In the genomic region with DNA sequence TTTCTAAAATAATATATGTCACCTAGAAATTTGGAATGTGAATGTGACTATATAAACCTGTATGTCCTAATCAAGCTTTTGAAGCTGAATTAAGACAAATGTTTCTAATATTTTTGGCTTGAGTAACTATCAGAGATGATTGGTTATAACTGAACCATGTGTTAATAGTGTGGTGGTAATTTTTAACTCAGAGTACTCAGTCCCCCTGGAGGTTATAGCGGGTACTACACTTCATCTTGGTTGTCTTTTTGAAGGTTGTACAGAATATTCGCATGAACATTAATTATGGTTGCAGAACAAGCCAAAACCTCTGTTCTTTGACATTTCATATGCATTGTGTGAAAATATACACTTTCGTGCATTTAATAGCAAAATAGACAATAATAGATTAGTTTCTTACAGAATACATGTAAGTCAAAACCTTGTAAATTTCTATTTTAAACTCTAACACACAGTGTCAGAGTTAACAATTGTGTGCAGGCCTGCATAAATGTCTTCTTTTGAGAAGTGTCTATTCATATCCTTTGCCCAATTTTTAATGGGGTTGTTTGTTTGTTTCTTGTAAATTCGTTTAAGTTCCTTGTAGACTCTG, we compare ENCODE assay signal across 8 cellular contexts.
DNase-seq lines count a peak whose midpoint lies in the region; ATAC-seq, FAIRE-seq and TF ChIP-seq lines count a peak whose summit lies in the region.

No MANE protein-coding gene starts in this region.

- DNase-seq in NCI-H510A treated with DMSO at 0.1 percent for 48 hours (lab: John Stamatoyannopoulos, UW): peak; percentile 65
- DNase-seq in NCI-H510A (lab: John Stamatoyannopoulos, UW): no peak
- peak; percentile 22 to 38 for DNase-seq in HL-60 (ENCODE audit: low read depth in 1 of 2, low spot score in 1 of 2)
- peak; percentile 71 for DNase-seq in endothelial cell of umbilical vein (ENCODE audit: low read depth, low spot score)
- peak in 6 of 10 donors; percentile 4 to 50 (median 36) for DNase-seq in naive thymus-derived CD8-positive, alpha-beta T cell

- no peak overlapping the region for H3K4me3 Mint-ChIP-seq in naive thymus-derived CD8-positive, alpha-beta T cell

- no peak overlapping the region for H3K27ac ChIP-seq in HL-60 (replicated peaks)
- H3K27ac ChIP-seq in endothelial cell of umbilical vein (ENCODE audit: insufficient read depth, low read depth, low read length): no peak overlapping the region

- POLR2A ChIA-PET in endothelial cell of umbilical vein (lab: Charles Lee): no interaction called here
- POLR2A ChIA-PET in naive thymus-derived CD8-positive, alpha-beta T cell (lab: Charles Lee): no interaction called here

- ATAC-seq in GM19438 (IDR thresholded peaks at IDR 0.05; ENCODE audit: low read depth, unreplicated experiment): peak; percentile 75
- peak; percentile 50 for ATAC-seq in SK-N-SH treated with all-trans-retinoic acid at 6 μM for 48 hours
- peak in 1 of 2 donors; percentile 56 for ATAC-seq in naive thymus-derived CD8-positive, alpha-beta T cell
- ATAC-seq in GM18858 (IDR thresholded peaks at IDR 0.05; ENCODE audit: unreplicated experiment): no peak

- H3K9me3 Mint-ChIP-seq in naive thymus-derived CD8-positive, alpha-beta T cell: no peaks in the 10 kb centered on the region

- no peaks in the 10 kb centered on the region for H3K36me3 Mint-ChIP-seq in naive thymus-derived CD8-positive, alpha-beta T cell

- no peaks in the 10 kb centered on the region for H3K9me3 ChIP-seq in endothelial cell of umbilical vein (replicated peaks; ENCODE audit: control insufficient read depth, insufficient read depth, low read length)

- no peak overlapping the region for H3K27ac Mint-ChIP-seq in naive thymus-derived CD8-positive, alpha-beta T cell

- H3K4me3 ChIP-seq in HL-60 (replicated peaks; ENCODE audit: insufficient read depth, low read length): no peak overlapping the region
- H3K4me3 ChIP-seq in endothelial cell of umbilical vein (replicated peaks in 1 of 3; ENCODE audit: insufficient read depth in 1 of 3, low read depth in 1 of 3, low read length in 3 of 3): no peak overlapping the region

- H3K36me3 ChIP-seq in endothelial cell of umbilical vein (ENCODE audit: control insufficient read depth in 2 of 2, extremely low read depth in 1 of 2, insufficient read depth in 2 of 2, low read length in 2 of 2): no peaks in the 10 kb centered on the region

- H4K20me1 ChIP-seq in endothelial cell of umbilical vein (replicated peaks; ENCODE audit: control insufficient read depth, extremely low read depth, insufficient read depth, low read length): no peaks in the 10 kb centered on the region

- H3K79me2 ChIP-seq in endothelial cell of umbilical vein (ENCODE audit: control insufficient read depth, insufficient read depth, low read length): no peaks in the 10 kb centered on the region

- BruUV-seq in endothelial cell of umbilical vein (replicated peaks; lab: Mats Ljungman, UMichigan): no TSS peak

- no peak overlapping the region for H3K9ac ChIP-seq in endothelial cell of umbilical vein (replicated peaks; ENCODE audit: extremely low read depth, insufficient read depth, low read length)

- no peak overlapping the region for H3K4me2 ChIP-seq in endothelial cell of umbilical vein (ENCODE audit: insufficient read depth, low read length)

- intact Hi-C loops in endothelial cell of umbilical vein (cut with micrococcal nuclease): loop anchor here (1.0 kb wide), 1 partner anchor 168 kb away; the partner anchor contains the start of gene RBM45

- H2AFZ ChIP-seq in endothelial cell of umbilical vein (ENCODE audit: low read depth, low read length): no peak overlapping the region

- dilution Hi-C loops in endothelial cell of umbilical vein (cut with MboI; ENCODE audit: extremely low pct_ligation_motif_present, low sequenced_read_pairs): no loop called here

- no peaks in the 10 kb centered on the region for H3K9me1 ChIP-seq in endothelial cell of umbilical vein (replicated peaks; ENCODE audit: control insufficient read depth, extremely low read depth, insufficient read depth, low read length)

- H3K4me1 Mint-ChIP-seq in naive thymus-derived CD8-positive, alpha-beta T cell: no peaks in the 10 kb centered on the region

- H3K27me3 ChIP-seq in HL-60 (ENCODE audit: insufficient read depth, poor library complexity, severe bottlenecking) (no peaks in the 10 kb centered on the region), endothelial cell of umbilical vein (ENCODE audit: control insufficient read depth in 2 of 2, insufficient read depth in 2 of 2, low read length in 2 of 2) (peaks cover 0 to 4% of the 10 kb centered on the region in 2 experiments)

- peak; percentile 55 for FAIRE-seq in endothelial cell of umbilical vein (lab: Jason Lieb, UNC)

- H3K27me3 Mint-ChIP-seq in naive thymus-derived CD8-positive, alpha-beta T cell: peaks cover 9 to 26% (median 13%) of the 10 kb centered on the region in 5 donors

- CTCF ChIA-PET in endothelial cell of umbilical vein (lab: Charles Lee): interaction anchor here (0.7 to 2.1 kb wide), 7 partner anchors 14 to 168 kb away, joined by 3 to 24 read pairs (median 5); partner anchors contain the start of gene RBM45

- TF ChIP-seq CTCF in HL-60 (IDR thresholded peaks at IDR 0.05; ENCODE audit: insufficient read depth, low read length) (peak; percentile 57), endothelial cell of umbilical vein (IDR thresholded peaks at IDR 0.05; ENCODE audit: extremely low read depth in 1 of 2, insufficient read depth in 1 of 2, low read depth in 1 of 2, low read length in 2 of 2) (peak; percentile 48 to 49)

- TF ChIP-seq POLR2A in endothelial cell of umbilical vein (IDR thresholded peaks at IDR 0.05; ENCODE audit: low read depth, low read length): no peak

- H3K4me1 ChIP-seq in endothelial cell of umbilical vein (ENCODE audit: control insufficient read depth, extremely low read depth, insufficient read depth, low read length): peaks cover 22% of the 10 kb centered on the region

TF ChIP-seq in SK-N-SH treated with all-trans-retinoic acid at 6 μM for 48 hours, 23 proteins besides CTCF, POLR2A, EP300 and RAD21 (continues in another document):
- TF ChIP-seq ZNF8 (CRISPR knock-in tag; IDR thresholded peaks at IDR 0.05): no peak
- TF ChIP-seq, protein P1, sequence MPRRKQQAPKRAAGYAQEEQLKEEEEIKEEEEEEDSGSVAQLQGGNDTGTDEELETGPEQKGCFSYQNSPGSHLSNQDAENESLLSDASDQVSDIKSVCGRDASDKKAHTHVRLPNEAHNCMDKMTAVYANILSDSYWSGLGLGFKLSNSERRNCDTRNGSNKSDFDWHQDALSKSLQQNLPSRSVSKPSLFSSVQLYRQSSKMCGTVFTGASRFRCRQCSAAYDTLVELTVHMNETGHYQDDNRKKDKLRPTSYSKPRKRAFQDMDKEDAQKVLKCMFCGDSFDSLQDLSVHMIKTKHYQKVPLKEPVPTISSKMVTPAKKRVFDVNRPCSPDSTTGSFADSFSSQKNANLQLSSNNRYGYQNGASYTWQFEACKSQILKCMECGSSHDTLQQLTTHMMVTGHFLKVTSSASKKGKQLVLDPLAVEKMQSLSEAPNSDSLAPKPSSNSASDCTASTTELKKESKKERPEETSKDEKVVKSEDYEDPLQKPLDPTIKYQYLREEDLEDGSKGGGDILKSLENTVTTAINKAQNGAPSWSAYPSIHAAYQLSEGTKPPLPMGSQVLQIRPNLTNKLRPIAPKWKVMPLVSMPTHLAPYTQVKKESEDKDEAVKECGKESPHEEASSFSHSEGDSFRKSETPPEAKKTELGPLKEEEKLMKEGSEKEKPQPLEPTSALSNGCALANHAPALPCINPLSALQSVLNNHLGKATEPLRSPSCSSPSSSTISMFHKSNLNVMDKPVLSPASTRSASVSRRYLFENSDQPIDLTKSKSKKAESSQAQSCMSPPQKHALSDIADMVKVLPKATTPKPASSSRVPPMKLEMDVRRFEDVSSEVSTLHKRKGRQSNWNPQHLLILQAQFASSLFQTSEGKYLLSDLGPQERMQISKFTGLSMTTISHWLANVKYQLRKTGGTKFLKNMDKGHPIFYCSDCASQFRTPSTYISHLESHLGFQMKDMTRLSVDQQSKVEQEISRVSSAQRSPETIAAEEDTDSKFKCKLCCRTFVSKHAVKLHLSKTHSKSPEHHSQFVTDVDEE (CRISPR knock-in tag; IDR thresholded peaks at IDR 0.05): no peak

TF ChIP-seq in endothelial cell of umbilical vein, 7 proteins besides CTCF, POLR2A, EP300 and RAD21:
- TF ChIP-seq MAX (IDR thresholded peaks at IDR 0.05; ENCODE audit: insufficient read depth, insufficient read length) (no peak), JUN (IDR thresholded peaks at IDR 0.05; ENCODE audit: borderline replicate concordance, insufficient read depth, insufficient read length, low read depth) (no peak), POLR2AphosphoS5 (IDR thresholded peaks at IDR 0.05; ENCODE audit: insufficient read depth, low read depth, low read length) (no peak), GATA2 (IDR thresholded peaks at IDR 0.05; ENCODE audit: insufficient read depth, insufficient read length, low read depth, low read length) (no peak), EZH2 (IDR thresholded peaks at IDR 0.05; ENCODE audit: borderline replicate concordance, low read depth, low read length, severe bottlenecking) (no peak), FOS (IDR thresholded peaks at IDR 0.05; ENCODE audit: borderline replicate concordance, insufficient read depth, low read length) (no peak), MYC (IDR thresholded peaks at IDR 0.05; ENCODE audit: low read depth, low read length) (no peak)
